In the genomic region with DNA sequence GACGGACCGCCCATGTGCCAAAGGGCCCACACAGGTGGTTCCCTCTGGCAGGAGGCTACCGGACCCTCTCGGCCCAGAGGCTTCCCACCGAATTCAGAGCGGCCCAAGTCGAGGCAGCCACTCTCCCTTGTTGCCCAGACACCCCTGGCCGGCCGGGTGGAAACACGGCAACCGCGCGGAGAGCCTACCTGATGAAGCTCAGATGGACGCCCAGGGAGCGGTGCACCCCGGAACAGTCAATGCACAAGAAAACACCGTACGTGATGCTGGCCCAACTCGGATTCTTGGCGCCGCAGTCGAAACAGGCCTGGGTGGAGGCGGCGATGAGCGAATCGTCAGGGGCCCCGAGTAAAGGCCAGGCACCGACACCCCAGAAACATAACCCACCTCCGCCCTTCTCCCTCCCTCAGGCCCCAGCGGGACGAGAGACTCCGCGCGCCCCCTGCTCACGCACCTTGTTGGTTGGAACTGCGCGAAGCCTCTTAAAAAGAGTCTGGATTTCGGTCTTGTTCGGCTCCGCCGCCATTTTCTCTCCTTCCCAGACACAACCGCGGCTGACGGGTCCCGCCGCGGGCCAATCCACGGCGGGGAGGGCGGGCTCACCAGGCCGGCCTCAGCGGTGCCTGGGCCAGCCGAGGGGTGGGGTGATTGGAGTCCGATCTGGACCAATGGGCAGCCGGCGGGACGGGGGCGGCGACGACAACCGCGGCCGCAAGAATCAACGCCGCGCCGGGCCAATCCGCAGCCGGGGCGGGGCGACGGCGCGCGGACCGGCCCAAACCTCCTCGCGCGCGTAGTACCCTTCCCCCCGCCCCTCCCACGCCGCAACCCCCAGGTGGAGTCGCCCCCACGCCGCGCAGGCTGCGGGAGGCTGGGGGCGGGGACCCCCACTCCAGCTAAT, we compare ENCODE assay signal across 8 cellular contexts. TPM values are rescaled to one million over a fixed set of nuclear protein-coding genes. Genes with fewer than 3 reads are reported as not detected.
DNase-seq lines count a peak whose midpoint lies in the region; ATAC-seq and TF ChIP-seq lines count a peak whose summit lies in the region.

A gene (minus strand): TSS at position 552 of the 901 bp plus-strand sequence. CDS start 26 bp downstream, at position 526.

- peak within 1 kb of the TSS; percentile 92 for H3K27ac ChIP-seq in CD4-positive, alpha-beta memory T cell (ENCODE audit: low read depth, low read length)

- WGBS in lower leg skin, 2 donors: 1 to 2% methylated on average over 65 to 66 of the region's 89 CpGs

- peak; percentile 90 for ATAC-seq in GM19452 (IDR thresholded peaks at IDR 0.05; ENCODE audit: unreplicated experiment)
- peak; percentile 42 for ATAC-seq in HG03575 (IDR thresholded peaks at IDR 0.05; ENCODE audit: extremely low read depth, insufficient number of reproducible peaks, low FRiP score, unreplicated experiment)

- peaks cover 14 to 35% of the 10 kb centered on the region in 2 donors for H3K36me3 Mint-ChIP-seq in CD4-positive, alpha-beta memory T cell
- H3K36me3 Mint-ChIP-seq in activated CD4-positive, alpha-beta memory T cell treated with anti-CD3 and anti-CD28 coated beads for 36 hours: peaks cover 21% of the 10 kb centered on the region

- no peak for TF ChIP-seq CTCF in lower leg skin (IDR thresholded peaks at IDR 0.05)

- H3K27ac Mint-ChIP-seq in CD4-positive, alpha-beta memory T cell: peak within 1 kb of the TSS; percentile 99 to 100 (median 99)
- H3K27ac Mint-ChIP-seq in activated CD4-positive, alpha-beta memory T cell treated with anti-CD3 and anti-CD28 coated beads for 36 hours: peak within 1 kb of the TSS; percentile 100

- POLR2A ChIA-PET in CD4-positive, alpha-beta memory T cell (lab: Charles Lee; ENCODE audit: partially characterized antibody): interaction anchor here (0.5 to 3.6 kb wide), 11 partner anchors 10 to 1057 kb away, joined by 3 to 66 read pairs (median 11); a partner anchor contains a TSS
- POLR2A ChIA-PET in activated CD4-positive, alpha-beta memory T cell treated with anti-CD3 and anti-CD28 coated beads for 36 hours (lab: Charles Lee): interaction anchor here (1.0 to 3.1 kb wide), 3 partner anchors 39 to 83 kb away, joined by 4 to 25 read pairs (median 5); a partner anchor contains a TSS

- peak; percentile 96 to 97 (median 97) for DNase-seq in CD4-positive, alpha-beta memory T cell
- DNase-seq in NCI-H82 (lab: John Stamatoyannopoulos, UW) (peak; percentile 95), dermis microvascular lymphatic vessel endothelial cell (ENCODE audit: low read depth in 2 of 2) (peak; percentile 86 to 97), lower leg skin (ENCODE audit: low spot score in 2 of 2) (peak; percentile 95 to 99)
- peak; percentile 97 for DNase-seq in activated CD4-positive, alpha-beta memory T cell treated with anti-CD3 and anti-CD28 coated beads for 36 hours
- DNase-seq in stimulated activated CD4-positive, alpha-beta T cell treated with anti-CD3 and anti-CD28 coated beads, Interleukin-4, amount 100 ng/mL, for 4 hours: peak; percentile 94 to 95

- intact Hi-C loops in CD4-positive, alpha-beta memory T cell (cut with micrococcal nuclease): loop anchor here (1.0 to 10.0 kb wide), 10 partner anchors 10 to 678 kb away; a partner anchor contains a TSS
- intact Hi-C loops in activated CD4-positive, alpha-beta memory T cell treated with anti-CD3 and anti-CD28 coated beads for 36 hours (cut with micrococcal nuclease): loop anchor here (1.0 to 5.0 kb wide), 9 partner anchors 11 to 476 kb away; a partner anchor contains a TSS
- intact Hi-C loops in lower leg skin (cut with DNase I; ENCODE audit: low total_unique reads): no loop called here

- CTCF ChIA-PET in CD4-positive, alpha-beta memory T cell (lab: Charles Lee; ENCODE audit: partially characterized antibody): interaction anchor here (1.0 to 3.7 kb wide), 8 partner anchors 10 to 88 kb away, joined by 3 to 42 read pairs (median 8); a partner anchor contains a TSS
- CTCF ChIA-PET in activated CD4-positive, alpha-beta memory T cell treated with anti-CD3 and anti-CD28 coated beads for 36 hours (lab: Charles Lee): interaction anchor here (0.7 to 4.4 kb wide), 8 partner anchors 11 to 236 kb away, joined by 4 to 54 read pairs (median 9); a partner anchor contains a TSS

- peaks cover 42% of the 10 kb centered on the region for H3K4me1 ChIP-seq in CD4-positive, alpha-beta memory T cell (ENCODE audit: insufficient read depth, low read length)

- no peak for TF ChIP-seq POLR2A in lower leg skin (IDR thresholded peaks at IDR 0.05)

- no peaks in the 10 kb centered on the region for H3K9me3 Mint-ChIP-seq in CD4-positive, alpha-beta memory T cell
- H3K9me3 Mint-ChIP-seq in activated CD4-positive, alpha-beta memory T cell treated with anti-CD3 and anti-CD28 coated beads for 36 hours: no peaks in the 10 kb centered on the region

- H3K27me3 ChIP-seq in CD4-positive, alpha-beta memory T cell (ENCODE audit: insufficient read depth, low read length): no peaks in the 10 kb centered on the region

- H3K4me1 Mint-ChIP-seq in CD4-positive, alpha-beta memory T cell: peaks cover 16 to 65% (median 36%) of the 10 kb centered on the region in 4 donors
- H3K4me1 Mint-ChIP-seq in activated CD4-positive, alpha-beta memory T cell treated with anti-CD3 and anti-CD28 coated beads for 36 hours (ENCODE audit: low read depth): peaks cover 40% of the 10 kb centered on the region

- peaks cover 0 to 5% of the 10 kb centered on the region in 2 donors for H3K27me3 Mint-ChIP-seq in CD4-positive, alpha-beta memory T cell
- no peaks in the 10 kb centered on the region for H3K27me3 Mint-ChIP-seq in activated CD4-positive, alpha-beta memory T cell treated with anti-CD3 and anti-CD28 coated beads for 36 hours

- peaks cover 32% of the 10 kb centered on the region for H3K36me3 ChIP-seq in CD4-positive, alpha-beta memory T cell (ENCODE audit: insufficient read depth, low read length)

- H3K4me3 Mint-ChIP-seq in CD4-positive, alpha-beta memory T cell: peak within 1 kb of the TSS; percentile 97 to 100 (median 98)
- peak within 1 kb of the TSS; percentile 98 for H3K4me3 Mint-ChIP-seq in activated CD4-positive, alpha-beta memory T cell treated with anti-CD3 and anti-CD28 coated beads for 36 hours

- peak within 1 kb of the TSS; percentile 89 to 91 for H3K4me3 ChIP-seq in CD4-positive, alpha-beta memory T cell (ENCODE audit: low read length in 2 of 2)
- peak within 1 kb of the TSS; percentile 95 for H3K4me3 ChIP-seq in lower leg skin (ENCODE audit: low read depth, poor library complexity, severe bottlenecking)

- H3K9me3 ChIP-seq in CD4-positive, alpha-beta memory T cell (ENCODE audit: control insufficient read depth in 1 of 2, low read length in 2 of 2): no peaks in the 10 kb centered on the region

RNA-seq across cellular contexts. Expression of the gene that starts here (rescaled TPM):
- total RNA-seq in CD4-positive, alpha-beta memory T cell: 100 to 1,000 TPM; 141 to 142 TPM
- polyA plus RNA-seq in CD4-positive, alpha-beta memory T cell: 100 to 1,000 TPM in 1 of 2 donors, 10 to 100 TPM in 1; 88.6 to 134 TPM
- total RNA-seq in activated CD4-positive, alpha-beta memory T cell treated with anti-CD3 and anti-CD28 coated beads for 36 hours: 10 to 100 TPM; 66.5 to 66.6 TPM
- 73.6 and 94.6 TPM in 2 replicates for total RNA-seq in dermis microvascular lymphatic vessel endothelial cell
- total RNA-seq in lower leg skin: 100 to 1,000 TPM; 105 to 239 (median 157) TPM

Comparison
In these comparisons a context has a peak if more than half of its experiments do, and no peak if none do; other contexts are left out.
1. Peak in every context shown above with its lines: DNase-seq, ATAC-seq, H3K4me3 ChIP-seq and H3K27ac ChIP-seq.